ENCODE assay signal across 8 cellular contexts in the genomic region with DNA sequence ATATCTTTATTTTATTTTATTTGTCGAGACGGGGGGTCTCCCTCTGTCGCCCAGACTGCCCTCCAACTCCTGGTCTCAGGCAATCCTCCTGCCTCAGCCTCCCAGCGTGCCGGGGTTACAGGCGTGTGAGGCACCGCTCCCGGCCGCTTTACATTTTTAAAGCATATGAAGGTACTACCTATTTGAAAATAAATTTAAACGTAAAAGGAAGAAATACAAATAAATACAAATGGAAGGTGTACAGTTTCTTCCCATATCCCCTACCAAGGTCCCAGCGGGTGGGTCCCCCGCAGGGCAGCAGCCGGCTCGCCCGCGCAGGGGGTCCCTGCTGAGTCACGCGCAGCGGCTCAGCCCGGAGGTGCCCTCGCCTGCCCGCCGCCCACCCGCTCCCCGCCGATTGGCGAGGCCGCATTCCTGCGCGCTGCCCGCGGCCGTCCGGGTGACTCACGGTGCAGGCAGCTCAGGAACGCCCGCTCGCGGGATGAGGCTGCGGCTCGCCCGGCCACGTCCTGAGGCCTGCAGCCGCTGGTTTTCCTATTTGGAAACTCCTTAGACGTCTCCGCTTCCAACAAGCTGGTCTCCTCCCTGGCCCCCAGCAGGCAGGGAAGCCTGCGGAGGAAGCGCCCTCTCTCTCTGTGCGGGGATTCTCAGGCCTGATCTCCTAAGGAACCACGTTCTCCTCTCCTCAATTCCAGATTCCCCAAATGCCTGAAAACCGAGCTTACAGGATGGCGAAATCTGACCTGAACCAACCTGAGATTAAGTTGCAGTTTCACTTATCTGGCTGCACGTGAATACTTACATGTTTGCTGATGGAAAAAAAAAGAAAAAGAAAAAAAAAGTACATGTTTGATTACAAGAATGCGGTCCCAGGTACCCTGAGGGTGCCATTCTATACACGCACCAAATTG. TPM values are rescaled to one million over a fixed set of nuclear protein-coding genes. Genes with fewer than 3 reads are reported as not detected.
DNase-seq lines count a peak whose midpoint lies in the region; ATAC-seq lines count a peak whose summit lies in the region.

No MANE protein-coding gene starts in this region.

- ATAC-seq in esophagus mucosa (peak; percentile 90), GM21786 (IDR thresholded peaks at IDR 0.05; ENCODE audit: unreplicated experiment) (no peak)
- ATAC-seq in stimulated activated naive CD8-positive, alpha-beta T cell treated with anti-CD3 and anti-CD28 coated beads, Interleukin-15, Interleukin-2, amounts not matched to agents 100 U/mL and 50 U/mL, for 24 hours: peak; percentile 85

- H3K27ac Mint-ChIP-seq in activated naive CD4-positive, alpha-beta T cell treated with anti-CD3 and anti-CD28 coated beads, Interleukin-2, amount 50 U/mL, for 24 hours: peak overlapping the region; percentile 55
- peak overlapping the region; percentile 34 for H3K27ac Mint-ChIP-seq in activated CD4-positive, alpha-beta T cell treated with anti-CD3 and anti-CD28 coated beads, Interleukin-2, amount 10 ng/mL, durations not matched to agents 7 days and 5 days

- CTCF ChIA-PET in activated CD4-positive, alpha-beta T cell treated with anti-CD3 and anti-CD28 coated beads, Interleukin-2, amount 10 ng/mL, durations not matched to agents 7 days and 5 days (lab: Charles Lee): interaction anchor here (0.5 to 1.0 kb wide), 4 partner anchors 9 to 156 kb away, joined by 3 to 5 read pairs (median 4); no protein-coding TSS in a partner anchor

- no peak for DNase-seq in activated naive CD4-positive, alpha-beta T cell treated with anti-CD3 and anti-CD28 coated beads, Interleukin-2, amount 50 U/mL, for 16 hours
- no peak for DNase-seq in activated CD4-positive, alpha-beta T cell treated with anti-CD3 and anti-CD28 coated beads, Interleukin-2, amount 10 ng/mL, durations not matched to agents 7 days and 5 days
- DNase-seq in mucosa of gallbladder (ENCODE audit: low spot score) (peak; percentile 85), cortex of kidney (lab: John Stamatoyannopoulos, UW) (no peak)
- DNase-seq in stimulated activated naive CD8-positive, alpha-beta T cell treated with anti-CD3 and anti-CD28 coated beads, Interleukin-15, Interleukin-2, amounts not matched to agents 100 U/mL and 50 U/mL, for 24 hours: peak; percentile 73

- peaks cover 17% of the 10 kb centered on the region for H3K4me1 Mint-ChIP-seq in activated naive CD4-positive, alpha-beta T cell treated with anti-CD3 and anti-CD28 coated beads, Interleukin-2, amount 50 U/mL, for 24 hours
- peaks cover 15% of the 10 kb centered on the region for H3K4me1 Mint-ChIP-seq in activated CD4-positive, alpha-beta T cell treated with anti-CD3 and anti-CD28 coated beads, Interleukin-2, amount 10 ng/mL, durations not matched to agents 7 days and 5 days

- H3K27me3 Mint-ChIP-seq in activated naive CD4-positive, alpha-beta T cell treated with anti-CD3 and anti-CD28 coated beads, Interleukin-2, amount 50 U/mL, for 24 hours: peaks cover 7% of the 10 kb centered on the region
- peaks cover 18% of the 10 kb centered on the region for H3K27me3 Mint-ChIP-seq in activated CD4-positive, alpha-beta T cell treated with anti-CD3 and anti-CD28 coated beads, Interleukin-2, amount 10 ng/mL, durations not matched to agents 7 days and 5 days

- H3K9me3 Mint-ChIP-seq in activated naive CD4-positive, alpha-beta T cell treated with anti-CD3 and anti-CD28 coated beads, Interleukin-2, amount 50 U/mL, for 24 hours: no peaks in the 10 kb centered on the region
- H3K9me3 Mint-ChIP-seq in activated CD4-positive, alpha-beta T cell treated with anti-CD3 and anti-CD28 coated beads, Interleukin-2, amount 10 ng/mL, durations not matched to agents 7 days and 5 days: no peaks in the 10 kb centered on the region

- peak overlapping the region; percentile 79 for H3K4me3 Mint-ChIP-seq in activated naive CD4-positive, alpha-beta T cell treated with anti-CD3 and anti-CD28 coated beads, Interleukin-2, amount 50 U/mL, for 24 hours
- peak overlapping the region; percentile 43 for H3K4me3 Mint-ChIP-seq in activated CD4-positive, alpha-beta T cell treated with anti-CD3 and anti-CD28 coated beads, Interleukin-2, amount 10 ng/mL, durations not matched to agents 7 days and 5 days

- POLR2A ChIA-PET in activated CD4-positive, alpha-beta T cell treated with anti-CD3 and anti-CD28 coated beads, Interleukin-2, amount 10 ng/mL, durations not matched to agents 7 days and 5 days (lab: Charles Lee): interaction anchor here (0.6 kb wide), 1 partner anchor 19 kb away, joined by 4 read pairs; no protein-coding TSS in a partner anchor

- H3K36me3 Mint-ChIP-seq in activated naive CD4-positive, alpha-beta T cell treated with anti-CD3 and anti-CD28 coated beads, Interleukin-2, amount 50 U/mL, for 24 hours: no peaks in the 10 kb centered on the region
- no peaks in the 10 kb centered on the region for H3K36me3 Mint-ChIP-seq in activated CD4-positive, alpha-beta T cell treated with anti-CD3 and anti-CD28 coated beads, Interleukin-2, amount 10 ng/mL, durations not matched to agents 7 days and 5 days (ENCODE audit: low read depth)

RNA-seq across cellular contexts. Expression of gene MAP3K14, which starts 54.8 kb away (rescaled TPM):
- total RNA-seq in activated CD4-positive, alpha-beta T cell treated with anti-CD3 and anti-CD28 coated beads, Interleukin-2, amount 10 ng/mL, durations not matched to agents 7 days and 5 days: 10 to 100 TPM; 25.8 to 26.0 TPM
- total RNA-seq in esophagus mucosa (6.3 TPM), mucosa of gallbladder (19.1 TPM)

Comparison
In these comparisons a context has a peak if more than half of its experiments do, and no peak if none do; other contexts are left out.
1. DNase-seq: peak in mucosa of gallbladder (single experiment) and stimulated activated naive CD8-positive, alpha-beta T cell treated with anti-CD3 and anti-CD28 coated beads, Interleukin-15, Interleukin-2, amounts not matched to agents 100 U/mL and 50 U/mL, for 24 hours (single experiment); none in activated naive CD4-positive, alpha-beta T cell treated with anti-CD3 and anti-CD28 coated beads, Interleukin-2, amount 50 U/mL, for 16 hours (single experiment), activated CD4-positive, alpha-beta T cell treated with anti-CD3 and anti-CD28 coated beads, Interleukin-2, amount 10 ng/mL, durations not matched to agents 7 days and 5 days (single experiment) and cortex of kidney (single experiment).